26 cellular contexts compared by ENCODE assay signal in genomic region chr1:153032073-153032472, GRCh38. TPM values are rescaled to one million over a fixed set of nuclear protein-coding genes. Genes with fewer than 3 reads are reported as not detected.
DNase-seq lines count a peak whose midpoint lies in the region; ATAC-seq, FAIRE-seq and TF ChIP-seq lines count a peak whose summit lies in the region.
"Had no signal": no experiment of that assay in that cellular context is flagged by ENCODE, and none has a peak within 500 bp of the region (broad histone marks: within the 10 kb centered on the region; RNA-seq: fewer than 3 reads in every experiment).

No MANE protein-coding gene starts in this region.

- no peak for TF ChIP-seq EP300 in GM12878 (IDR thresholded peaks at IDR 0.05; ENCODE audit: borderline replicate concordance in 1 of 2, control insufficient read depth in 1 of 2, low read depth in 2 of 2, low read length in 2 of 2)

- H3K27me3 ChIP-seq in BLaER1 treated with 17β-estradiol and CSF1 and Interleukin-3, amounts not matched to agents 10 nM and 100 nM: peaks cover 0 to 94% (median 9%) of the 10 kb centered on the region in 11 experiments; a peak in 10 of 22 replicates
- no peaks in the 10 kb centered on the region; a peak in 1 of 4 replicates for H3K27me3 ChIP-seq in GM12878 (replicated peaks in 1 of 2; ENCODE audit: control insufficient read depth in 2 of 2, insufficient read depth in 2 of 2, low read length in 1 of 2)
- no peaks in the 10 kb centered on the region for H3K27me3 ChIP-seq in foreskin keratinocyte
- no peaks in the 10 kb centered on the region for H3K27me3 ChIP-seq in CD4-positive, alpha-beta memory T cell (ENCODE audit: insufficient read depth, low read length)
- H3K27me3 ChIP-seq: SJCRH30 had no signal

- H3K36me3 ChIP-seq in BLaER1 treated with 17β-estradiol and CSF1 and Interleukin-3, amounts not matched to agents 10 nM and 100 nM: no peaks in the 10 kb centered on the region
- H3K36me3 ChIP-seq in GM12878 (ENCODE audit: control insufficient read depth in 2 of 2, insufficient read depth in 2 of 2, low read length in 1 of 2): no peaks in the 10 kb centered on the region
- H3K36me3 ChIP-seq in CD4-positive, alpha-beta memory T cell (ENCODE audit: insufficient read depth, low read length): no peaks in the 10 kb centered on the region
- H3K36me3 ChIP-seq: SJCRH30 had no signal

- no peak for TF ChIP-seq CTCF in GM12878 (IDR thresholded peaks at IDR 0.05 in 2 of 3, conservative IDR thresholded peaks at IDR 0.05 in 1 of 3; ENCODE audit: control insufficient read depth in 2 of 3, extremely low read depth in 1 of 3, insufficient read depth in 1 of 3, low read depth in 3 of 3, low read length in 3 of 3)
- TF ChIP-seq CTCF in foreskin keratinocyte (conservative IDR thresholded peaks at IDR 0.05): no peak

- H3K4me2 ChIP-seq in BLaER1 treated with 17β-estradiol and CSF1 and Interleukin-3, amounts not matched to agents 10 nM and 100 nM: peak overlapping the region; percentile 43 to 76 (median 57); a peak in 21 of 22 replicates
- no peak overlapping the region for H3K4me2 ChIP-seq in GM12878 (ENCODE audit: control insufficient read depth, insufficient read depth)

- TF ChIP-seq RAD21 in GM12878 (IDR thresholded peaks at IDR 0.05; ENCODE audit: insufficient read depth, low read depth, low read length): no peak

- intact Hi-C loops in GM12878 (cut with micrococcal nuclease; ENCODE audit: unreplicated experiment): loop anchor here (10.0 kb wide), 1 partner anchor 157 kb away; the partner anchor contains the start of gene SMCP
- intact Hi-C loops in CD4-positive, alpha-beta memory T cell (cut with micrococcal nuclease): no loop called here

- H3K27ac Mint-ChIP-seq in CD4-positive, alpha-beta memory T cell: no peak overlapping the region
- H3K27ac Mint-ChIP-seq: HFFc6 had no signal

- H3K79me2 ChIP-seq in GM12878 (ENCODE audit: control insufficient read depth, insufficient read depth, low read length): no peaks in the 10 kb centered on the region

- ATAC-seq in GM12878: peak; percentile 58
- ATAC-seq in foreskin keratinocyte: no peak
- no peak for ATAC-seq in GM21367 (IDR thresholded peaks at IDR 0.05; ENCODE audit: unreplicated experiment)
- ATAC-seq in GM19463 (IDR thresholded peaks at IDR 0.05; ENCODE audit: unreplicated experiment): no peak

- no peak overlapping the region for H3K4me3 ChIP-seq in BLaER1 treated with 17β-estradiol and CSF1 and Interleukin-3, amounts not matched to agents 10 nM and 100 nM
- no peak overlapping the region for H3K4me3 ChIP-seq in GM12878
- H3K4me3 ChIP-seq in CD4-positive, alpha-beta memory T cell (ENCODE audit: low read length in 2 of 2): no peak overlapping the region
- H3K4me3 ChIP-seq: SJCRH30 had no signal

- in situ Hi-C loops in GM12878 (cut with MboI): no loop called here

- peaks cover 1 to 6% of the 10 kb centered on the region in 2 donors for H3K27me3 Mint-ChIP-seq in CD4-positive, alpha-beta memory T cell

- no peaks in the 10 kb centered on the region for H3K4me1 Mint-ChIP-seq in CD4-positive, alpha-beta memory T cell

- no peak for FAIRE-seq in GM12878 (lab: Jason Lieb, UNC)
- FAIRE-seq: GM12891, GM18507, H54 had no signal

- POLR2A ChIA-PET in GM12878 (lab: Charles Lee): no interaction called here
- POLR2A ChIA-PET in CD4-positive, alpha-beta memory T cell (lab: Charles Lee; ENCODE audit: partially characterized antibody): no interaction called here

- H3K9me3 Mint-ChIP-seq in CD4-positive, alpha-beta memory T cell: peaks cover 0 to 3% (median 0%) of the 10 kb centered on the region in 8 donors

- peaks cover 0 to 12% (median 0%) of the 10 kb centered on the region in 11 experiments; a peak in 6 of 22 replicates for H4K20me1 ChIP-seq in BLaER1 treated with 17β-estradiol and CSF1 and Interleukin-3, amounts not matched to agents 10 nM and 100 nM
- H4K20me1 ChIP-seq in GM12878 (ENCODE audit: control insufficient read depth, insufficient read depth): no peaks in the 10 kb centered on the region

- H3K9me3 ChIP-seq in BLaER1 treated with 17β-estradiol and CSF1 and Interleukin-3, amounts not matched to agents 10 nM and 100 nM (replicated peaks in 1 of 11): peaks cover 0 to 31% (median 5%) of the 10 kb centered on the region in 11 experiments; a peak in 6 of 22 replicates
- no peaks in the 10 kb centered on the region for H3K9me3 ChIP-seq in GM12878 (replicated peaks; ENCODE audit: control insufficient read depth, insufficient read depth, low read length)
- no peaks in the 10 kb centered on the region for H3K9me3 ChIP-seq in CD4-positive, alpha-beta memory T cell (ENCODE audit: control insufficient read depth in 1 of 2, low read length in 2 of 2)
- H3K9me3 ChIP-seq: SJCRH30 had no signal

- no peak overlapping the region for H2AFZ ChIP-seq in GM12878 (ENCODE audit: control insufficient read depth, low read depth, low read length)

- peaks cover 13 to 24% (median 20%) of the 10 kb centered on the region in 10 experiments for H3K4me1 ChIP-seq in BLaER1 treated with 17β-estradiol and CSF1 and Interleukin-3, amounts not matched to agents 10 nM and 100 nM
- H3K4me1 ChIP-seq in GM12878 (ENCODE audit: control insufficient read depth, insufficient read depth, low read length) (no peaks in the 10 kb centered on the region), foreskin keratinocyte (peaks cover 44% of the 10 kb centered on the region)
- no peaks in the 10 kb centered on the region for H3K4me1 ChIP-seq in CD4-positive, alpha-beta memory T cell (ENCODE audit: insufficient read depth, low read length)
- H3K4me1 ChIP-seq: SJCRH30 had no signal

- H3K4me3 Mint-ChIP-seq in CD4-positive, alpha-beta memory T cell: no peak overlapping the region
- H3K4me3 Mint-ChIP-seq: HFFc6 had no signal

- RAD21 ChIA-PET in GM12878 (lab: Charles Lee; ENCODE audit: unreplicated experiment): interaction anchor here (1.1 to 1.2 kb wide), 2 partner anchors 71 to 161 kb away, joined by 3 to 5 read pairs; no protein-coding TSS in a partner anchor

- no peaks in the 10 kb centered on the region for H3K36me3 Mint-ChIP-seq in CD4-positive, alpha-beta memory T cell

- H3K27ac ChIP-seq in BLaER1 treated with 17β-estradiol and CSF1 and Interleukin-3, amounts not matched to agents 10 nM and 100 nM: no peak overlapping the region
- H3K27ac ChIP-seq in GM12878 (ENCODE audit: control insufficient read depth, insufficient read depth) (no peak overlapping the region), foreskin keratinocyte (peak overlapping the region; percentile 29)
- no peak overlapping the region for H3K27ac ChIP-seq in CD4-positive, alpha-beta memory T cell (ENCODE audit: low read depth, low read length)
- H3K27ac ChIP-seq: SJCRH30 had no signal

- BruUV-seq in GM12878 (replicated peaks; lab: Mats Ljungman, UMichigan): no TSS peak

- DNase-seq in NOMO-1 (lab: John Stamatoyannopoulos, UW; ENCODE audit: unreplicated experiment in 2 of 2): peak; percentile 27 to 86
- DNase-seq in GM12878 (ENCODE audit: low read depth, low spot score): no peak
- no peak for DNase-seq in foreskin keratinocyte
- DNase-seq in NK-92 treated with Interleukin-12 subunit alpha and Interleukin-12 subunit beta, amount 100 ng/mL, for 24 hours (lab: John Stamatoyannopoulos, UW): no peak
- no peak for DNase-seq in CD4-positive, alpha-beta memory T cell
- DNase-seq: AML-193, COR-L47, DND-41, HFFc6, KBM-7, NCI-H1694, NCI-H2081, NCI-H2171, NCI-H524 treated with DMSO at 0.1 percent for 48 hours, NCI-H82, SJCRH30, T-helper 1 cell had no signal

- SMC1A ChIA-PET in GM12878 (lab: Charles Lee; ENCODE audit: uncharacterized antibody, unreplicated experiment): interaction anchor here (1.0 to 1.5 kb wide), 3 partner anchors 13 to 108 kb away, joined by 3 to 5 read pairs (median 3); no protein-coding TSS in a partner anchor

- CTCF ChIA-PET in GM12878 (lab: Yijun Ruan, JAX): interaction anchor here (0.6 to 1.8 kb wide), 7 partner anchors 51 to 981 kb away, joined by 3 to 8 read pairs (median 3); no protein-coding TSS in a partner anchor
- CTCF ChIA-PET in CD4-positive, alpha-beta memory T cell (lab: Charles Lee; ENCODE audit: partially characterized antibody): no interaction called here

- no peak for TF ChIP-seq POLR2A in GM12878 (IDR thresholded peaks at IDR 0.05; ENCODE audit: low read depth, low read length)

- H3K9ac ChIP-seq in BLaER1 treated with 17β-estradiol and CSF1 and Interleukin-3, amounts not matched to agents 10 nM and 100 nM: no peak overlapping the region
- H3K9ac ChIP-seq in GM12878 (ENCODE audit: control insufficient read depth, insufficient read depth, low read length): no peak overlapping the region

RNA-seq across cellular contexts. Expression of gene SPRR1B, which starts 1.1 kb away (rescaled TPM):
- not detected in 2 replicates for total RNA-seq in GM12878 (2013; cell fraction: nucleolus; rRNA removed)
- total RNA-seq in GM12878 (2014; rRNA removed) (not detected in 2 replicates), GM12878 (2014; rRNA removed; fragmentation: Illumina TruSeq; extraction: Trizol) (not detected in 2 replicates), GM12878 (2021) (not detected in 2 replicates), foreskin keratinocyte (36.3 and 89.7 TPM in 2 replicates)
- not detected for polyA plus RNA-seq in GM12878 (2011; ENCODE audit: low read depth)
- polyA plus RNA-seq in GM12878 (2011; rRNA removed) (not detected in 2 replicates), GM12878 (2014; fragmentation: Illumina TruSeq; extraction: Trizol) (not detected in 2 replicates), GM12878 (2014; fragmentation: Nextera tagmentation; extraction: Ambion mirVana) (not detected), GM12878 (2014; rRNA removed) (not detected in 2 replicates), GM12878 (2016; fragmentation: Nextera tagmentation; extraction: Ambion mirVana) (not detected), foreskin keratinocyte (78.3 and 224 TPM in 2 replicates)
- not detected in 2 replicates for polyA plus RNA-seq in GM12878 (2011; cell fraction: cytosol; rRNA removed)
- polyA plus RNA-seq in GM12878 (2011; cell fraction: nucleus; rRNA removed): not detected in 2 replicates
- polyA plus RNA-seq in GM12878 (2012): not detected in 2 replicates
- polyA minus RNA-seq in GM12878 (2011; rRNA and poly(A)+ RNA removed): not detected in 2 replicates
- polyA minus RNA-seq in GM12878 (2011; cell fraction: cytosol; rRNA and poly(A)+ RNA removed): not detected in 2 replicates
- not detected in 2 replicates for polyA minus RNA-seq in GM12878 (2011; cell fraction: nucleus; rRNA and poly(A)+ RNA removed)
- not detected for total RNA-seq in CD4-positive, alpha-beta memory T cell
- not detected for polyA plus RNA-seq in CD4-positive, alpha-beta memory T cell
- total RNA-seq: A172, HFFc6, HT1080, SJCRH30 had no signal
- polyA plus RNA-seq: AG04450 had no signal

RNA-seq across cellular contexts. Expression of gene SPRR2D, which starts 8.8 kb away (rescaled TPM):
- not detected in 2 replicates for total RNA-seq in GM12878 (2013; cell fraction: nucleolus; rRNA removed)
- total RNA-seq in GM12878 (2014; rRNA removed) (not detected in 2 replicates), GM12878 (2014; rRNA removed; fragmentation: Illumina TruSeq; extraction: Trizol) (not detected in 2 replicates), GM12878 (2021) (not detected in 2 replicates), foreskin keratinocyte (8.7 and 18.4 TPM in 2 replicates)
- not detected for polyA plus RNA-seq in GM12878 (2011; ENCODE audit: low read depth)
- polyA plus RNA-seq in GM12878 (2011; rRNA removed) (not detected in 2 replicates), GM12878 (2014; fragmentation: Illumina TruSeq; extraction: Trizol) (not detected in 2 replicates), GM12878 (2014; fragmentation: Nextera tagmentation; extraction: Ambion mirVana) (not detected), GM12878 (2014; rRNA removed) (not detected in 2 replicates), GM12878 (2016; fragmentation: Nextera tagmentation; extraction: Ambion mirVana) (under 1 TPM in 1 of 2 experiments, not detected in 1; 0.44 TPM), foreskin keratinocyte (12.2 and 29.7 TPM in 2 replicates)
- 0.33 TPM in 1 of 2 replicates, not detected in the other for polyA plus RNA-seq in GM12878 (2011; cell fraction: cytosol; rRNA removed)
- not detected in 2 replicates for polyA plus RNA-seq in GM12878 (2011; cell fraction: nucleus; rRNA removed)
- polyA plus RNA-seq in GM12878 (2012): not detected in 2 replicates
- polyA minus RNA-seq in GM12878 (2011; rRNA and poly(A)+ RNA removed): 1.1 TPM in 1 of 2 replicates, not detected in the other
- not detected in 2 replicates for polyA minus RNA-seq in GM12878 (2011; cell fraction: cytosol; rRNA and poly(A)+ RNA removed)
- polyA minus RNA-seq in GM12878 (2011; cell fraction: nucleus; rRNA and poly(A)+ RNA removed): not detected in 2 replicates
- not detected for total RNA-seq in CD4-positive, alpha-beta memory T cell
- polyA plus RNA-seq in CD4-positive, alpha-beta memory T cell: not detected
- total RNA-seq: A172, HFFc6, SJCRH30 had no signal
- polyA plus RNA-seq: AG04450 had no signal

RNA-seq across cellular contexts. Expression of gene SPRR2A, which starts 25.2 kb away (rescaled TPM):
- not detected in 2 replicates for total RNA-seq in GM12878 (2013; cell fraction: nucleolus; rRNA removed)
- not detected in 2 replicates for total RNA-seq in GM12878 (2014; rRNA removed)
- total RNA-seq in GM12878 (2014; rRNA removed; fragmentation: Illumina TruSeq; extraction: Trizol): not detected in 2 replicates
- not detected in 2 replicates for total RNA-seq in GM12878 (2021)
- polyA plus RNA-seq in GM12878 (2011; ENCODE audit: low read depth): not detected
- not detected in 2 replicates for polyA plus RNA-seq in GM12878 (2011; rRNA removed)
- 0.38 TPM in 1 of 2 replicates, not detected in the other for polyA plus RNA-seq in GM12878 (2011; cell fraction: cytosol; rRNA removed)
- polyA plus RNA-seq in GM12878 (2011; cell fraction: nucleus; rRNA removed): not detected in 2 replicates
- not detected in 2 replicates for polyA plus RNA-seq in GM12878 (2012)
- not detected in 2 replicates for polyA plus RNA-seq in GM12878 (2014; fragmentation: Illumina TruSeq; extraction: Trizol)
- polyA plus RNA-seq in GM12878 (2014; fragmentation: Nextera tagmentation; extraction: Ambion mirVana): not detected
- polyA plus RNA-seq in GM12878 (2014; rRNA removed): not detected in 2 replicates
- not detected for polyA plus RNA-seq in GM12878 (2016; fragmentation: Nextera tagmentation; extraction: Ambion mirVana)
- not detected in 2 replicates for polyA minus RNA-seq in GM12878 (2011; rRNA and poly(A)+ RNA removed)
- not detected in 2 replicates for polyA minus RNA-seq in GM12878 (2011; cell fraction: cytosol; rRNA and poly(A)+ RNA removed)
- polyA minus RNA-seq in GM12878 (2011; cell fraction: nucleus; rRNA and poly(A)+ RNA removed): not detected in 2 replicates
- 3.5 and 8.1 TPM in 2 replicates for total RNA-seq in foreskin keratinocyte
- polyA plus RNA-seq in foreskin keratinocyte: 4.0 and 11.4 TPM in 2 replicates
- not detected for total RNA-seq in CD4-positive, alpha-beta memory T cell
- not detected for polyA plus RNA-seq in CD4-positive, alpha-beta memory T cell
- total RNA-seq: A172, HFFc6, HT1080, SJCRH30 had no signal
- polyA plus RNA-seq: AG04450 had no signal

RNA-seq across cellular contexts. Expression of gene SPRR3, which starts 30.5 kb away (rescaled TPM):
- not detected in 2 replicates for total RNA-seq in GM12878 (2013; cell fraction: nucleolus; rRNA removed)
- total RNA-seq in GM12878 (2014; rRNA removed) (not detected in 2 replicates), GM12878 (2014; rRNA removed; fragmentation: Illumina TruSeq; extraction: Trizol) (not detected in 2 replicates), GM12878 (2021) (not detected in 2 replicates), foreskin keratinocyte (0.25 and 0.44 TPM in 2 replicates)
- polyA plus RNA-seq in GM12878 (2011; ENCODE audit: low read depth): not detected
- polyA plus RNA-seq in GM12878 (2011; rRNA removed) (not detected in 2 replicates), GM12878 (2014; fragmentation: Illumina TruSeq; extraction: Trizol) (not detected in 2 replicates), GM12878 (2014; fragmentation: Nextera tagmentation; extraction: Ambion mirVana) (not detected), GM12878 (2014; rRNA removed) (not detected in 2 replicates), GM12878 (2016; fragmentation: Nextera tagmentation; extraction: Ambion mirVana) (not detected), foreskin keratinocyte (0.22 and 0.35 TPM in 2 replicates)
- polyA plus RNA-seq in GM12878 (2011; cell fraction: cytosol; rRNA removed): not detected in 2 replicates
- not detected in 2 replicates for polyA plus RNA-seq in GM12878 (2011; cell fraction: nucleus; rRNA removed)
- not detected in 2 replicates for polyA plus RNA-seq in GM12878 (2012)
- polyA minus RNA-seq in GM12878 (2011; rRNA and poly(A)+ RNA removed): not detected in 2 replicates
- polyA minus RNA-seq in GM12878 (2011; cell fraction: cytosol; rRNA and poly(A)+ RNA removed): not detected in 2 replicates
- not detected in 2 replicates for polyA minus RNA-seq in GM12878 (2011; cell fraction: nucleus; rRNA and poly(A)+ RNA removed)
- total RNA-seq in CD4-positive, alpha-beta memory T cell: not detected
- polyA plus RNA-seq in CD4-positive, alpha-beta memory T cell: not detected
- total RNA-seq: A172, HFFc6, HT1080, SJCRH30 had no signal
- polyA plus RNA-seq: AG04450 had no signal

RNA-seq across cellular contexts. Expression of gene SPRR2B, which starts 39.3 kb away (rescaled TPM):
- total RNA-seq in GM12878 (2013; cell fraction: nucleolus; rRNA removed): not detected in 2 replicates
- not detected in 2 replicates for total RNA-seq in GM12878 (2014; rRNA removed)
- not detected in 2 replicates for total RNA-seq in GM12878 (2014; rRNA removed; fragmentation: Illumina TruSeq; extraction: Trizol)
- not detected in 2 replicates for total RNA-seq in GM12878 (2021)
- not detected for polyA plus RNA-seq in GM12878 (2011; ENCODE audit: low read depth)
- polyA plus RNA-seq in GM12878 (2011; rRNA removed): not detected in 2 replicates
- polyA plus RNA-seq in GM12878 (2011; cell fraction: cytosol; rRNA removed): not detected in 2 replicates
- not detected in 2 replicates for polyA plus RNA-seq in GM12878 (2011; cell fraction: nucleus; rRNA removed)
- polyA plus RNA-seq in GM12878 (2012): not detected in 2 replicates
- polyA plus RNA-seq in GM12878 (2014; fragmentation: Illumina TruSeq; extraction: Trizol): not detected in 2 replicates
- polyA plus RNA-seq in GM12878 (2014; fragmentation: Nextera tagmentation; extraction: Ambion mirVana): not detected
- not detected in 2 replicates for polyA plus RNA-seq in GM12878 (2014; rRNA removed)
- not detected for polyA plus RNA-seq in GM12878 (2016; fragmentation: Nextera tagmentation; extraction: Ambion mirVana)
- not detected in 2 replicates for polyA minus RNA-seq in GM12878 (2011; rRNA and poly(A)+ RNA removed)
- polyA minus RNA-seq in GM12878 (2011; cell fraction: cytosol; rRNA and poly(A)+ RNA removed): not detected in 2 replicates
- polyA minus RNA-seq in GM12878 (2011; cell fraction: nucleus; rRNA and poly(A)+ RNA removed): not detected in 2 replicates
- 0.18 TPM in 1 of 2 replicates, not detected in the other for total RNA-seq in foreskin keratinocyte
- 0.21 TPM in 1 of 2 replicates, not detected in the other for polyA plus RNA-seq in foreskin keratinocyte
- total RNA-seq in CD4-positive, alpha-beta memory T cell: not detected
- not detected for polyA plus RNA-seq in CD4-positive, alpha-beta memory T cell
- total RNA-seq: A172, HFFc6, HT1080, SJCRH30 had no signal
- polyA plus RNA-seq: AG04450 had no signal

Comparison
In these comparisons a context has a peak if more than half of its experiments do, and no peak if none do; other contexts are left out.
1. DNase-seq: peak in NOMO-1 (2 of 2); none in GM12878 (single experiment), foreskin keratinocyte (0 of 2), NK-92 treated with Interleukin-12 subunit alpha and Interleukin-12 subunit beta, amount 100 ng/mL, for 24 hours (single experiment) and CD4-positive, alpha-beta memory T cell (0 of 5).
2. RNA of gene SPRR1B, which starts 1.1 kb away (total RNA-seq): 36.3 to 89.7 TPM in foreskin keratinocyte; not detected in GM12878 and not detected in CD4-positive, alpha-beta memory T cell; every median in the first group is over 10 times any median in the second.